ENCODE assay signal across 19 cellular contexts in genomic region chr5:126681970-126682369, GRCh38.
A peak's percentile ranks its signal among the peaks of the same experiment; 100 is the strongest.
DNase-seq lines count a peak whose midpoint lies in the region; ATAC-seq and TF ChIP-seq lines count a peak whose summit lies in the region.
"Had no signal": no experiment of that assay in that cellular context is flagged by ENCODE, and none has a peak within 500 bp of the region (broad histone marks: within the 10 kb centered on the region; RNA-seq: fewer than 3 reads in every experiment).

No MANE protein-coding gene starts in this region.

- ATAC-seq in aorta (ENCODE audit: low FRiP score) = peak; percentile 61
- ATAC-seq: Right ventricle myocardium inferior had no signal

- DNase-seq in cardiac septum (ENCODE audit: low spot score) (peak; percentile 15), left ventricle myocardium inferior (no peak), SK-N-MC (ENCODE audit: low read depth, low spot score) (peak; percentile 40), fibroblast of gingiva (ENCODE audit: low read depth) (peak; percentile 30), aorta (peak in 1 of 2 donors; percentile 49), dedifferentiated amniotic fluid mesenchymal stem cell (ENCODE audit: extremely low spot score) (no peak), NCI-H524 (lab: John Stamatoyannopoulos, UW) (no peak)
- DNase-seq in stimulated activated CD4-positive, alpha-beta T cell treated with anti-CD3 and anti-CD28 coated beads, Interleukin-2, amount 100 ng/mL, for 48 hours = no peak
- DNase-seq: DMS79, MM.1S, NCI-H1092, NCI-H1436, NCI-H187 treated with DMSO at 0.1 percent for 48 hours, NCI-H2227 treated with DMSO at 0.1 percent for 48 hours, NCI-H510A treated with DMSO at 0.1 percent for 48 hours, NCI-H82, OCI-M1 had no signal

- H3K27me3 ChIP-seq in left ventricle myocardium inferior (ENCODE audit: low read depth) (peaks cover 58% of the 10 kb centered on the region), aorta (ENCODE audit: control insufficient read depth in 1 of 2, insufficient read depth in 2 of 2, low read length in 1 of 2) (no peaks in the 10 kb centered on the region)
- H3K27me3 ChIP-seq: SJSA1 had no signal

- no peak overlapping the region for H3K27ac ChIP-seq in left ventricle myocardium inferior (replicated peaks)
- no peak overlapping the region for H3K27ac ChIP-seq in SK-N-MC
- no peak overlapping the region for H3K27ac ChIP-seq in aorta (ENCODE audit: low read depth in 1 of 2, low read length in 2 of 2)
- H3K27ac ChIP-seq: SJSA1 had no signal

- H3K36me3 ChIP-seq in left ventricle myocardium inferior (no peaks in the 10 kb centered on the region), SK-N-MC (ENCODE audit: insufficient read depth, low read length) (no peaks in the 10 kb centered on the region), aorta (ENCODE audit: control insufficient read depth in 1 of 2, insufficient read depth in 2 of 2, low read length in 1 of 2) (no peaks in the 10 kb centered on the region)
- H3K36me3 ChIP-seq: SJSA1 had no signal

- no peak overlapping the region for H3K9ac ChIP-seq in SK-N-MC (ENCODE audit: insufficient read length)

- H3K4me3 ChIP-seq in left ventricle myocardium inferior = no peak overlapping the region
- no peak overlapping the region for H3K4me3 ChIP-seq in SK-N-MC
- H3K4me3 ChIP-seq in aorta (ENCODE audit: low read length in 2 of 2) = no peak overlapping the region
- H3K4me3 ChIP-seq: SJSA1 had no signal

- intact Hi-C loops in cardiac septum (cut with DNase I) (no loop called here), left ventricle myocardium inferior (cut with micrococcal nuclease) (no loop called here), aorta (cut with DNase I) (no loop called here)

- H3K4me1 ChIP-seq in left ventricle myocardium inferior (no peaks in the 10 kb centered on the region), aorta (ENCODE audit: control insufficient read depth in 1 of 2, insufficient read depth in 2 of 2, low read length in 2 of 2) (no peaks in the 10 kb centered on the region)

- no peak for TF ChIP-seq CTCF in left ventricle myocardium inferior (IDR thresholded peaks at IDR 0.05; ENCODE audit: borderline replicate concordance)

- H3K9me3 ChIP-seq in left ventricle myocardium inferior (replicated peaks) (no peaks in the 10 kb centered on the region), SK-N-MC (ENCODE audit: low read depth, low read length) (peaks cover 3% of the 10 kb centered on the region; the same call in 1 of the 2 replicates), aorta (ENCODE audit: control insufficient read depth, low read length) (no peaks in the 10 kb centered on the region)
- H3K9me3 ChIP-seq: SJSA1 had no signal

- 71% methylated on average over 6 of the region's 6 CpGs for WGBS in aorta, 2 donors

Comparison
In these comparisons a context has a peak if more than half of its experiments do, and no peak if none do; other contexts are left out.
1. DNase-seq: peak in cardiac septum (single experiment), SK-N-MC (single experiment) and fibroblast of gingiva (single experiment); none in left ventricle myocardium inferior (single experiment), stimulated activated CD4-positive, alpha-beta T cell treated with anti-CD3 and anti-CD28 coated beads, Interleukin-2, amount 100 ng/mL, for 48 hours (0 of 2), dedifferentiated amniotic fluid mesenchymal stem cell (single experiment) and NCI-H524 (0 of 2).